In the genomic region with DNA sequence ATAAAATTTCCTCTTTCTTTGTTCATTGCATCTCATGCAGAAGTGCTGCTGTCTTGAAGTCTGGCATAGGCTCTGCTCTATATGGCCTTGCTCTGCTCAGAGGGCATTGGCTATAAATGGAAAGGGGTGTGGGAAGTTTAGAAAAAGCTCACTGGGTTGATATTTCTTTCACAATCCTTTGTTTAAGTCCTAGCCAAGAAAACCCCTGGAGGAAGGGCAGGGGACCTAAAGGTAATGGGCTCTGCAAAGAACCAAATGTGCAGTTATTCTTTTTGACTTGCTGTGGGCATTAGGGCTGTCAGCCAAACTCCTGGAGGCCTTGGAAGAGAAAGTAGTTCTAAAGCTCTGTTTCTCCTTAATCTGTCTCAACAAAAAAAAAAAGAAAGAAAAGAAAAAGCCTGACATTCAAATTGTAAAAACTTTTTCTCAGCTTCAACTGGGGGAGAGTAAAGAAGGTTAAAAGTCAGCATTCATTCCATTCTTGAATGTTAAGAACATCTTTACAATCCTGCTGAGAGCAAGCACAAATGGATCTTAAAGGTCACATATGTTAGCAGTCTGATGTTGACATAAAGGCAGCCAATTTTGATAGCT, we compare ENCODE assay signal across 14 cellular contexts.
DNase-seq lines count a peak whose midpoint lies in the region; ATAC-seq, FAIRE-seq and TF ChIP-seq lines count a peak whose summit lies in the region.
"Had no signal": no experiment of that assay in that cellular context is flagged by ENCODE, and none has a peak within 500 bp of the region (broad histone marks: within the 10 kb centered on the region; RNA-seq: fewer than 3 reads in every experiment).

No MANE protein-coding gene starts in this region.

- H2AFZ ChIP-seq in astrocyte (ENCODE audit: low read depth, low read length) (no peak overlapping the region), hepatocyte (peak overlapping the region; percentile 9)

- TF ChIP-seq CTCF in astrocyte (IDR thresholded peaks at IDR 0.05; ENCODE audit: insufficient read depth, low read depth, low read length), result no peak
- TF ChIP-seq CTCF in hepatocyte (IDR thresholded peaks at IDR 0.05; ENCODE audit: poor library complexity), result no peak

- ATAC-seq in GM18873 (IDR thresholded peaks at IDR 0.05; ENCODE audit: low FRiP score, unreplicated experiment), result no peak
- no peak for ATAC-seq in HG03565 (IDR thresholded peaks at IDR 0.05; ENCODE audit: unreplicated experiment)

- in situ Hi-C loops in HAP-1 (cut with MboI; ENCODE audit: low sequenced_read_pairs), result no loop called here
- in situ Hi-C loops in ACHN (cut with HindIII; ENCODE audit: low pct_ligation_motif_present, low pct_unique_long_range_greater_than_20kb, low sequenced_read_pairs), result no loop called here

- H3K9me3 ChIP-seq in HAP-1 (no peaks in the 10 kb centered on the region), astrocyte (ENCODE audit: insufficient read depth, low read depth, low read length) (no peaks in the 10 kb centered on the region), hepatocyte (ENCODE audit: low read depth) (no peaks in the 10 kb centered on the region)
- H3K9me3 ChIP-seq: colonic mucosa had no signal

- H3K79me2 ChIP-seq in astrocyte (ENCODE audit: insufficient read depth, low read length) (no peaks in the 10 kb centered on the region), hepatocyte (no peaks in the 10 kb centered on the region)

- peak; percentile 57 to 71 for DNase-seq in HAP-1 (ENCODE audit: low spot score in 2 of 2)
- peak; percentile 77 for DNase-seq in astrocyte (ENCODE audit: low read depth)
- DNase-seq in hepatocyte (ENCODE audit: low spot score), result peak; percentile 16
- DNase-seq in ACHN, result no peak
- DNase-seq in AG08395 (ENCODE audit: low spot score), result no peak
- DNase-seq: activated CD4-positive, alpha-beta T cell treated with anti-CD3 and anti-CD28 coated beads, Interleukin-2, amount 50 U/mL, for 48 hours; activated gamma-delta T cell treated with Interleukin-2 at 50 U/mL for 16 hours; colonic mucosa; H7; stimulated activated CD4-positive, alpha-beta T cell treated with anti-CD3 and anti-CD28 coated beads, Interleukin-12 subunit alpha, Interleukin-12 subunit beta, amount 100 ng/mL, for 4 hours; T-helper 1 cell had no signal

- H3K27me3 ChIP-seq in HAP-1 (ENCODE audit: low read depth) (no peaks in the 10 kb centered on the region), astrocyte (ENCODE audit: insufficient read depth, low read length) (no peaks in the 10 kb centered on the region), hepatocyte (no peaks in the 10 kb centered on the region)
- H3K27me3 ChIP-seq: colonic mucosa had no signal

- no peaks in the 10 kb centered on the region for H4K20me1 ChIP-seq in astrocyte (ENCODE audit: insufficient read depth, low read length)
- H4K20me1 ChIP-seq in hepatocyte (ENCODE audit: insufficient read depth, poor library complexity, severe bottlenecking), result no peaks in the 10 kb centered on the region

- H3K36me3 Mint-ChIP-seq in astrocyte (ENCODE audit: low read depth, unreplicated experiment), result no peaks in the 10 kb centered on the region

- H3K9ac ChIP-seq in astrocyte (ENCODE audit: low read length), result no peak overlapping the region

- H3K4me1 Mint-ChIP-seq in astrocyte (ENCODE audit: low read depth, unreplicated experiment), result peaks cover 18% of the 10 kb centered on the region

- peak; percentile 13 for FAIRE-seq in astrocyte (lab: Jason Lieb, UNC)

- H3K4me2 ChIP-seq in astrocyte (ENCODE audit: low read length), result peak overlapping the region; percentile 28
- peak overlapping the region; percentile 5 for H3K4me2 ChIP-seq in hepatocyte

- H3K36me3 ChIP-seq in HAP-1 (replicated peaks) (no peaks in the 10 kb centered on the region), astrocyte (ENCODE audit: insufficient read depth, low read length) (no peaks in the 10 kb centered on the region), hepatocyte (replicated peaks; ENCODE audit: insufficient read depth, low read depth) (no peaks in the 10 kb centered on the region)
- H3K36me3 ChIP-seq: colonic mucosa had no signal

- no peaks in the 10 kb centered on the region for H3K27me3 Mint-ChIP-seq in astrocyte (ENCODE audit: low read depth, unreplicated experiment)

- no peaks in the 10 kb centered on the region for H3K9me2 ChIP-seq in hepatocyte (replicated peaks; ENCODE audit: insufficient read depth)

- H3K9me3 Mint-ChIP-seq in astrocyte (ENCODE audit: unreplicated experiment), result no peaks in the 10 kb centered on the region

- peak overlapping the region; percentile 24 for H3K27ac ChIP-seq in astrocyte (ENCODE audit: low read depth, low read length)
- H3K27ac ChIP-seq in hepatocyte, result peak overlapping the region; percentile 84
- peak overlapping the region in 14 of 21 experiments; percentile 27 to 80 (median 62) for H3K27ac ChIP-seq in skin epidermis
- H3K27ac ChIP-seq: colonic mucosa had no signal

- H3K4me3 ChIP-seq in HAP-1 (no peak overlapping the region), astrocyte (ENCODE audit: insufficient read depth, low read depth, low read length) (no peak overlapping the region), hepatocyte (no peak overlapping the region), skin epidermis (no peak overlapping the region)
- H3K4me3 ChIP-seq: colonic mucosa had no signal

- H3K4me3 Mint-ChIP-seq in astrocyte (ENCODE audit: unreplicated experiment), result no peak overlapping the region

- H3K4me1 ChIP-seq in HAP-1 (peaks cover 23% of the 10 kb centered on the region), astrocyte (ENCODE audit: insufficient read depth, low read length) (peaks cover 17% of the 10 kb centered on the region), hepatocyte (ENCODE audit: insufficient read depth) (peaks cover 36% of the 10 kb centered on the region)
- H3K4me1 ChIP-seq: colonic mucosa had no signal

- H3K27ac Mint-ChIP-seq in astrocyte (ENCODE audit: unreplicated experiment), result peak overlapping the region; percentile 85

Comparison
In these comparisons a context has a peak if more than half of its experiments do, and no peak if none do; other contexts are left out.
1. DNase-seq: peak in HAP-1 (2 of 2), astrocyte (single experiment) and hepatocyte (single experiment); none in ACHN (single experiment) and AG08395 (single experiment).
2. H3K27ac ChIP-seq: peak in every context shown above with its lines; median percentile 84 in hepatocyte; 62 in skin epidermis; 24 in astrocyte.